ENCODE assay signal across 16 cellular contexts in genomic region chr20:59365611-59366284, GRCh38.
DNase-seq lines count a peak whose midpoint lies in the region; ATAC-seq and TF ChIP-seq lines count a peak whose summit lies in the region.
"Had no signal": no experiment of that assay in that cellular context is flagged by ENCODE, and none has a peak within 500 bp of the region (broad histone marks: within the 10 kb centered on the region; RNA-seq: fewer than 3 reads in every experiment).

No MANE protein-coding gene starts in this region.

- peaks cover 63% of the 10 kb centered on the region for H3K27me3 Mint-ChIP-seq in endodermal cell (ENCODE audit: insufficient read depth)

- DNase-seq in DMS79 (lab: John Stamatoyannopoulos, UW) = peak; percentile 73
- peak; percentile 6 for DNase-seq in NCI-H1105 (lab: John Stamatoyannopoulos, UW)
- peak; percentile 35 for DNase-seq in NCI-H774 (lab: John Stamatoyannopoulos, UW)
- DNase-seq in retina = peak; percentile 26
- no peak for DNase-seq in activated naive CD4-positive, alpha-beta T cell treated with anti-CD3 and anti-CD28 coated beads, Interleukin-2, amount 50 U/mL, for 72 hours (ENCODE audit: low spot score in 2 of 2)
- DNase-seq in endodermal cell = no peak
- no peak for DNase-seq in prostate gland (ENCODE audit: low spot score)
- DNase-seq: Calu3; CD8-positive, alpha-beta T cell; MV-4-11; NCI-H446 treated with DMSO at 0.1 percent for 48 hours; NCI-H69; SHP77; SK-N-SH had no signal

- H3K4me1 Mint-ChIP-seq in endodermal cell = peaks cover 21% of the 10 kb centered on the region

- no peak for TF ChIP-seq CTCF in endodermal cell (conservative IDR thresholded peaks at IDR 0.05)
- TF ChIP-seq CTCF in prostate gland (IDR thresholded peaks at IDR 0.05) = no peak

- H3K27me3 ChIP-seq in endodermal cell (ENCODE audit: control insufficient read depth, insufficient read depth, low read length, poor library complexity, severe bottlenecking) (peaks cover 34% of the 10 kb centered on the region), prostate gland (replicated peaks; ENCODE audit: insufficient read depth) (no peaks in the 10 kb centered on the region)
- H3K27me3 ChIP-seq: BLaER1 treated with 17β-estradiol and CSF1 and Interleukin-3, amounts not matched to agents 10 nM and 100 nM had no signal

- no peaks in the 10 kb centered on the region for H3K9me3 Mint-ChIP-seq in activated naive CD4-positive, alpha-beta T cell treated with anti-CD3 and anti-CD28 coated beads, Interleukin-2, amount 50 U/mL, for 72 hours
- H3K9me3 Mint-ChIP-seq in endodermal cell = no peaks in the 10 kb centered on the region
- H3K9me3 Mint-ChIP-seq: CD8-positive, alpha-beta T cell had no signal

- H3K36me3 ChIP-seq in endodermal cell (ENCODE audit: control insufficient read depth, insufficient read depth, low read length) (no peaks in the 10 kb centered on the region), prostate gland (no peaks in the 10 kb centered on the region)
- H3K36me3 ChIP-seq: BLaER1 treated with 17β-estradiol and CSF1 and Interleukin-3, amounts not matched to agents 10 nM and 100 nM had no signal

- no peak overlapping the region for H3K27ac Mint-ChIP-seq in activated naive CD4-positive, alpha-beta T cell treated with anti-CD3 and anti-CD28 coated beads, Interleukin-2, amount 50 U/mL, for 72 hours
- H3K27ac Mint-ChIP-seq in endodermal cell = no peak overlapping the region
- H3K27ac Mint-ChIP-seq: CD8-positive, alpha-beta T cell had no signal

- H3K27ac ChIP-seq in endodermal cell (ENCODE audit: low read depth, low read length) (no peak overlapping the region), prostate gland (no peak overlapping the region)
- H3K27ac ChIP-seq: BLaER1 treated with 17β-estradiol and CSF1 and Interleukin-3, amounts not matched to agents 10 nM and 100 nM; KMS-11 had no signal

- TF ChIP-seq POLR2A in prostate gland (IDR thresholded peaks at IDR 0.05) = no peak

- 92 to 96% methylated on average over 20 to 24 of the region's 24 CpGs for WGBS in endodermal cell (ENCODE audit: insufficient coverage in 1 of 2, insufficient read length in 1 of 2), 2 experiments
- WGBS in prostate gland = 84% methylated on average over 24 of the region's 24 CpGs

- H3K9me3 ChIP-seq in endodermal cell (ENCODE audit: control insufficient read depth, low read length) = no peaks in the 10 kb centered on the region
- H3K9me3 ChIP-seq in prostate gland = no peaks in the 10 kb centered on the region
- H3K9me3 ChIP-seq: BLaER1 treated with 17β-estradiol and CSF1 and Interleukin-3, amounts not matched to agents 10 nM and 100 nM; SK-N-SH had no signal

- H3K4me3 ChIP-seq in endodermal cell (ENCODE audit: low read length) (no peak overlapping the region), prostate gland (no peak overlapping the region)
- H3K4me3 ChIP-seq: BLaER1 treated with 17β-estradiol and CSF1 and Interleukin-3, amounts not matched to agents 10 nM and 100 nM had no signal

- no peak overlapping the region for H3K4me3 Mint-ChIP-seq in endodermal cell
- H3K4me3 Mint-ChIP-seq: CD8-positive, alpha-beta T cell had no signal

- H3K4me1 ChIP-seq in endodermal cell (ENCODE audit: control insufficient read depth, insufficient read depth, low read length) = peaks cover 5% of the 10 kb centered on the region
- no peaks in the 10 kb centered on the region for H3K4me1 ChIP-seq in prostate gland (replicated peaks)

- H3K36me3 Mint-ChIP-seq in activated naive CD4-positive, alpha-beta T cell treated with anti-CD3 and anti-CD28 coated beads, Interleukin-2, amount 50 U/mL, for 72 hours = no peaks in the 10 kb centered on the region
- H3K36me3 Mint-ChIP-seq in endodermal cell (ENCODE audit: low read depth) = no peaks in the 10 kb centered on the region
- H3K36me3 Mint-ChIP-seq: CD8-positive, alpha-beta T cell had no signal

- ATAC-seq in activated naive CD4-positive, alpha-beta T cell treated with anti-CD3 and anti-CD28 coated beads, Interleukin-2, amount 50 U/mL, for 72 hours = no peak
- ATAC-seq: CD8-positive, alpha-beta T cell had no signal

- no peak overlapping the region for H3K9ac ChIP-seq in endodermal cell (ENCODE audit: extremely low read depth, low read length, poor library complexity, severe bottlenecking)
- H3K9ac ChIP-seq: BLaER1 treated with 17β-estradiol and CSF1 and Interleukin-3, amounts not matched to agents 10 nM and 100 nM; KMS-11; SK-N-SH had no signal

- intact Hi-C loops in prostate gland (cut with DNase I) = no loop called here

Comparison
In these comparisons a context has a peak if more than half of its experiments do, and no peak if none do; other contexts are left out.
1. DNase-seq: peak in DMS79 (single experiment), NCI-H1105 (single experiment), NCI-H774 (single experiment) and retina (single experiment); none in activated naive CD4-positive, alpha-beta T cell treated with anti-CD3 and anti-CD28 coated beads, Interleukin-2, amount 50 U/mL, for 72 hours (0 of 2), endodermal cell (single experiment) and prostate gland (single experiment).